In genomic region chr3:147701195-147701594, GRCh38 we compare ENCODE assay signal across 1 cellular context.
TF ChIP-seq lines count a peak whose summit lies in the region.

No MANE protein-coding gene starts in this region.

TF ChIP-seq in GM23338, 12 proteins besides CTCF, POLR2A, EP300 and RAD21 (continued from another document):
- no peak for TF ChIP-seq REST (IDR thresholded peaks at IDR 0.05; ENCODE audit: unreplicated experiment)
- no peak for TF ChIP-seq JUNB (IDR thresholded peaks at IDR 0.05; ENCODE audit: unreplicated experiment)
- TF ChIP-seq ZNF331 (CRISPR knock-in tag; IDR thresholded peaks at IDR 0.05; ENCODE audit: low read depth) = no peak
